ENCODE assay signal across 1 cellular context in the genomic region with DNA sequence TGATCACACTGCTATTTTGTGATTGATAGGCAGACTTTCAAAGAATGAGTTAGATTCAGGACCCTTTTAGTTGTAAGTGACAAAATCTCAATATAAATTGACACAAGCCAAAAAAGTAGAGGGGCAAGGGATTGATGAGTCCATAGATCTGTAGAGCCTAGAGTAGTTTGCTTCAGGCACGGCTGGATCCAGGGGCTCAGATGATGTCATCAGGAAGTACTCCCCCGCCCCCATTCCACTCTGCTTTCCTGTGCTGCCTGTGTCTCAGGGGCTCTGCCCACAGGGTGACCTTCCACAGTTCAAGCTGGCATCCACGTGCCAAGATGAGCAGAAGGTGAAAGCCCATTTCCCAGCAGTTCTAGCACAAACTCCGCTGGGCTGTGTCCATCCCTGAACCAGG.
TF ChIP-seq lines count a peak whose summit lies in the region.

No MANE protein-coding gene starts in this region.

TF ChIP-seq in K562, 482 proteins besides CTCF, POLR2A, EP300 and RAD21 (continued from another document):
- 0 out of 2 replicates have a peak, but pooled peaks have one; percentile 4 for TF ChIP-seq JUND (IDR thresholded peaks at IDR 0.05; ENCODE audit: borderline replicate concordance, low read depth, low read length)
- TF ChIP-seq JUND (tag; IDR thresholded peaks at IDR 0.05; ENCODE audit: borderline replicate concordance, low read depth, low read length), result no peak
TF ChIP-seq in K562: peak in this region for 1.
